ENCODE assay signal across 9 cellular contexts in the genomic region with DNA sequence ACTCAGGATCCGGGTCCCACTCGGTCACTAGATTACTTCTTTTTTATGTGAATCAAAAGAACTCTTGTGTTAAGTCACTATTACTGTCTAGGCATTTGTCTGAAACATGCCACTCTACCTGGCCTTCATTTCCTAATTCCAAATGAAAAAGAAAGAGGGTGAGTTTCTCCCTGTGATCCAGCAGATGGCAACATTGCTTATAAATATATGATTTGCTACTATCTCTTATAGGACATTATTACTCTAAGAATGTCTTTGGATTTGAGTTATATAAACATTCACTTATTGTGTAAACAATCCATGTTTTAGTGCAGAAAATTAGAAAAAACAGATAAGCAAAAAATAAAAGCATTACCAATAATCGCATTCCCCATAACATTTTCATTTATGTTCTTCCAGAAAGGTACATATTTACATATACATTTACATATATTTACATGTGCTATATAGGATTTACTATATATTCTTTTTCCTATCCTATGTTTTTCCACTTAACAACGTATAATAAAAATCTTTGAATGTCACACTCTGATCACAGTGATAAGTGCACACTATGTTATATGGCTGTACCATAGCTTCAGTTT.
DNase-seq lines count a peak whose midpoint lies in the region; ATAC-seq and TF ChIP-seq lines count a peak whose summit lies in the region.
"Had no signal": no experiment of that assay in that cellular context is flagged by ENCODE, and none has a peak within 500 bp of the region (broad histone marks: within the 10 kb centered on the region; RNA-seq: fewer than 3 reads in every experiment).

No MANE protein-coding gene starts in this region.

- 74 to 78% (median 76%) methylated on average over 4 of the region's 4 CpGs for WGBS in heart left ventricle, 4 donors

- H3K4me3 ChIP-seq in heart left ventricle (no peak overlapping the region), dorsolateral prefrontal cortex (no peak overlapping the region)

- no peak for DNase-seq in heart left ventricle
- no peak for DNase-seq in left ventricle myocardium superior
- peak; percentile 10 for DNase-seq in NCI-H2196 treated with DMSO at 0.1 percent for 48 hours (lab: John Stamatoyannopoulos, UW; ENCODE audit: unreplicated experiment)
- no peak for DNase-seq in dorsolateral prefrontal cortex
- no peak for DNase-seq in type B pancreatic cell (ENCODE audit: extremely low spot score, unreplicated experiment)
- no peak for DNase-seq in effector CD4-positive, alpha-beta T cell
- DNase-seq in T-helper 1 cell: no peak
- DNase-seq: naive B cell had no signal

- peaks cover 3% of the 10 kb centered on the region for H3K4me1 Mint-ChIP-seq in type B pancreatic cell (ENCODE audit: unreplicated experiment)
- no peaks in the 10 kb centered on the region for H3K4me1 Mint-ChIP-seq in activated T-helper 17 cell treated with anti-CD3 and anti-CD28 coated beads, Interleukin-2, amount 50 U/mL, for 72 hours
- H3K4me1 Mint-ChIP-seq: naive B cell had no signal

- no peak for ATAC-seq in heart left ventricle
- ATAC-seq in left ventricle myocardium superior: no peak
- no peak for ATAC-seq in activated T-helper 17 cell treated with anti-CD3 and anti-CD28 coated beads, Interleukin-2, amount 50 U/mL, for 72 hours (replicated peaks)

- no peak for TF ChIP-seq POLR2A in heart left ventricle (IDR thresholded peaks at IDR 0.05)

- TF ChIP-seq CTCF in heart left ventricle (IDR thresholded peaks at IDR 0.05): peak in 7 of 12 donors; percentile 10 to 39 (median 31)
- peak; percentile 10 to 65 (median 46) for TF ChIP-seq CTCF in dorsolateral prefrontal cortex (IDR thresholded peaks at IDR 0.05 in 54 of 56, conservative IDR thresholded peaks at IDR 0.05 in 2 of 56; ENCODE audit: low read depth in 1 of 56, partially characterized antibody in 56 of 56)
- peak; percentile 76 for TF ChIP-seq CTCF in type B pancreatic cell (conservative IDR thresholded peaks at IDR 0.05)

- no peaks in the 10 kb centered on the region for H3K36me3 ChIP-seq in heart left ventricle

- no peaks in the 10 kb centered on the region for H3K4me1 ChIP-seq in heart left ventricle

- no peaks in the 10 kb centered on the region for H3K9me3 ChIP-seq in heart left ventricle

- H3K27me3 ChIP-seq in heart left ventricle: peaks cover 0 to 5% (median 0%) of the 10 kb centered on the region in 9 donors
- H3K27me3 ChIP-seq in dorsolateral prefrontal cortex: no peaks in the 10 kb centered on the region

- no peaks in the 10 kb centered on the region for H3K9me3 Mint-ChIP-seq in type B pancreatic cell
- no peaks in the 10 kb centered on the region for H3K9me3 Mint-ChIP-seq in activated T-helper 17 cell treated with anti-CD3 and anti-CD28 coated beads, Interleukin-2, amount 50 U/mL, for 72 hours
- H3K9me3 Mint-ChIP-seq: naive B cell had no signal

- intact Hi-C loops in heart left ventricle (cut with DNase I) (no loop called here), left ventricle myocardium superior (cut with micrococcal nuclease) (no loop called here), dorsolateral prefrontal cortex (cut with DNase I) (no loop called here)

- no peaks in the 10 kb centered on the region for H3K36me3 Mint-ChIP-seq in type B pancreatic cell
- H3K36me3 Mint-ChIP-seq in activated T-helper 17 cell treated with anti-CD3 and anti-CD28 coated beads, Interleukin-2, amount 50 U/mL, for 72 hours (ENCODE audit: low read depth): no peaks in the 10 kb centered on the region
- H3K36me3 Mint-ChIP-seq: naive B cell had no signal

- H3K27ac ChIP-seq in heart left ventricle (no peak overlapping the region), dorsolateral prefrontal cortex (no peak overlapping the region)

- no peaks in the 10 kb centered on the region for H3K27me3 Mint-ChIP-seq in type B pancreatic cell
- peaks cover 6% of the 10 kb centered on the region for H3K27me3 Mint-ChIP-seq in activated T-helper 17 cell treated with anti-CD3 and anti-CD28 coated beads, Interleukin-2, amount 50 U/mL, for 72 hours

- H3K27ac Mint-ChIP-seq in type B pancreatic cell: no peak overlapping the region
- no peak overlapping the region for H3K27ac Mint-ChIP-seq in activated T-helper 17 cell treated with anti-CD3 and anti-CD28 coated beads, Interleukin-2, amount 50 U/mL, for 72 hours
- H3K27ac Mint-ChIP-seq: naive B cell had no signal

- no peak overlapping the region for H3K4me3 Mint-ChIP-seq in type B pancreatic cell
- H3K4me3 Mint-ChIP-seq in activated T-helper 17 cell treated with anti-CD3 and anti-CD28 coated beads, Interleukin-2, amount 50 U/mL, for 72 hours: no peak overlapping the region
- H3K4me3 Mint-ChIP-seq: naive B cell had no signal
